In the genomic region with DNA sequence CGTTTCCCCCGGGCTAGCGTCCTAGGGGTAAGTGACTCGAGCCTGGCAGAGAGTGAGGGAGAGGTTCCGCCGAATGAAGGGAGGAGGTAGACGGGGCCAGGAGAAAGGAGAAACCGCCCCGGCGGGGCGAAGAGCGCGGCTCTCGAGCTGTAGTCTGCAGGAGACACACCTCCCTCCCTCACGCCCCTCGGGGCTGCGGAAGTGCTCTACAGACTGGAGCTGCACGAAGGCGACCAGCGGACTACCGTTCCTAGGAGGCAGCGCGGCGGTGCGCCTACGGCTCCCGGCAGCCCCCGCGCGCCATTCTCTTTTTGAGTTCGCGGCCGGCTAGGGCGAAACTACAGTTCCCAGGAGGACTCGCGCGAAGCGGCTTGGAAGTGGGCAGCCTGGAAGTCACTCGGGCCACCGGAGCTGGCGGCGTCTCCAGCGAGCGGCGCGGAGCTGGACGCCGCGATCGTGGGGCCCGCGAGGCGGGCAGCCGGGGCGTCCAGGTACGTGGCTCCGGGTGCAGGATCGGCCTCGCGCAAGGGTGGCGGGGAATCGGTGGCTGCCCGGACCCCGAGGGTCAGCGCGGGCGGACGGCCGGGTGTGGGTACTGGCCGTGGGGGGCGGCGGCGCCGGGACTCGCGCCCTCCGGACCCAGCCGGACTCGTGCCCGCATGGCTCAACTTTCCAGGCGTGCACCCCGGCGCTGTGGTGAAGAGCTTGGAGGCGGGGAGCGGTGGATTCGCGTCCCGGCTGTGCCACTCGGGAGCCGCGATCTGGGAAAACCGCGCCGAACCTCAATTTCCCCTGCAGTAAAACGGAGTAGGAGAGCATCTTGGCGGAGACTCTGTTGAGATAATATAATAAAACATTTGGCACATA, we compare ENCODE assay signal across 1 cellular context.
A peak's percentile ranks its signal among the peaks of the same experiment; 100 is the strongest.
TF ChIP-seq lines count a peak whose summit lies in the region.

A gene with protein sequence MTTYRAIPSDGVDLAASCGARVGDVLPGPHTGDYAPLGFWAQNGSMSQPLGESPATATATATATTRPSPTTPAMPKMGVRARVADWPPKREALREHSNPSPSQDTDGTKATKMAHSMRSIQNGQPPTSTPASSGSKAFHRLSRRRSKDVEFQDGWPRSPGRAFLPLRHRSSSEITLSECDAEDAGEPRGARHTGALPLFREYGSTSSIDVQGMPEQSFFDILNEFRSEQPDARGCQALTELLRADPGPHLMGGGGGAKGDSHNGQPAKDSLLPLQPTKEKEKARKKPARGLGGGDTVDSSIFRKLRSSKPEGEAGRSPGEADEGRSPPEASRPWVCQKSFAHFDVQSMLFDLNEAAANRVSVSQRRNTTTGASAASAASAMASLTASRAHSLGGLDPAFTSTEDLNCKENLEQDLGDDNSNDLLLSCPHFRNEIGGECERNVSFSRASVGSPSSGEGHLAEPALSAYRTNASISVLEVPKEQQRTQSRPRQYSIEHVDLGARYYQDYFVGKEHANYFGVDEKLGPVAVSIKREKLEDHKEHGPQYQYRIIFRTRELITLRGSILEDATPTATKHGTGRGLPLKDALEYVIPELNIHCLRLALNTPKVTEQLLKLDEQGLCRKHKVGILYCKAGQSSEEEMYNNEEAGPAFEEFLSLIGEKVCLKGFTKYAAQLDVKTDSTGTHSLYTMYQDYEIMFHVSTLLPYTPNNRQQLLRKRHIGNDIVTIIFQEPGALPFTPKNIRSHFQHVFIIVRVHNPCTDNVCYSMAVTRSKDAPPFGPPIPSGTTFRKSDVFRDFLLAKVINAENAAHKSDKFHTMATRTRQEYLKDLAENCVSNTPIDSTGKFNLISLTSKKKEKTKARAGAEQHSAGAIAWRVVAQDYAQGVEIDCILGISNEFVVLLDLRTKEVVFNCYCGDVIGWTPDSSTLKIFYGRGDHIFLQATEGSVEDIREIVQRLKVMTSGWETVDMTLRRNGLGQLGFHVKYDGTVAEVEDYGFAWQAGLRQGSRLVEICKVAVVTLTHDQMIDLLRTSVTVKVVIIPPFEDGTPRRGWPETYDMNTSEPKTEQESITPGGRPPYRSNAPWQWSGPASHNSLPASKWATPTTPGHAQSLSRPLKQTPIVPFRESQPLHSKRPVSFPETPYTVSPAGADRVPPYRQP (N-terminal part only) (plus strand): TSS at position 341 of the 867 bp plus-strand sequence. CDS start 174,358 bp downstream, outside the sequence.

TF ChIP-seq in HepG2, 621 proteins besides CTCF, POLR2A, EP300 and RAD21 (continued from another document and continues in another):
- TF ChIP-seq, protein P1, sequence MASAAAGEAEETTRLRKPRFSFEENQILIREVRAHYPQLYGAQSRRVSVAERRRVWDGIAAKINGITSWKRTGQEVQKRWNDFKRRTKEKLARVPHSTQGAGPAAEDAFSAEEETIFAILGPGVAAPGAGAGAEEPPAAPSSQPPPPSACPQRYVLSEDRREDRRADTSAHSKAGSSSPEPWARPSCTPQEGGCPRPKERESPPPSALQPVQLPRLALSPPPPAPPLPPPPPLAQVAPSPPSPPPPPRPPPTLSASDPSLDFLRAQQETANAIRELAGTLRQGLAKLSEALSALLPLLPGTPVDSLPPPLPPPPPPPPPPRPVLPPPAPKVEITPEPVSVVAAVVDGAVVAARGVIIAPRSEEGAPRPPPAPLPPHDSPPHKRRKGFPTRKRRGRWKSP (CRISPR knock-in tag; IDR thresholded peaks at IDR 0.05) = peak; percentile 61
- TF ChIP-seq ZNF263 (CRISPR knock-in tag; IDR thresholded peaks at IDR 0.05) (peak; percentile 35; the same call in 1 of the 2 replicates), ASH2L (IDR thresholded peaks at IDR 0.05; ENCODE audit: insufficient read length, low read depth, low read length) (peak; percentile 84), ZMAT3 (CRISPR knock-in tag; conservative IDR thresholded peaks at IDR 0.05) (no peak; the same call in 1 of the 2 replicates), ZNF776 (CRISPR knock-in tag; IDR thresholded peaks at IDR 0.05) (peak; percentile 8; the same call in 1 of the 2 replicates), KAT8 (CRISPR knock-in tag; IDR thresholded peaks at IDR 0.05) (peak; percentile 72), HNRNPK (IDR thresholded peaks at IDR 0.05; ENCODE audit: low read depth, low read length, poor library complexity, severe bottlenecking) (peak; percentile 21), ZNF678 (CRISPR knock-in tag; IDR thresholded peaks at IDR 0.05) (peak; percentile 60; the same call in 1 of the 2 replicates), ZNF230 (CRISPR knock-in tag; IDR thresholded peaks at IDR 0.05) (peak; percentile 21; the same call in 1 of the 2 replicates), CBFB (CRISPR knock-in tag; IDR thresholded peaks at IDR 0.05) (peak; percentile 67; the same call in 1 of the 2 replicates), U2AF1 (optimal IDR thresholded peaks at IDR 0.05; ENCODE audit: low read depth, low read length) (no peak), ZNF577 (CRISPR knock-in tag; IDR thresholded peaks at IDR 0.05; ENCODE audit: borderline replicate concordance, low read depth) (no peak), TMF1 (CRISPR knock-in tag; IDR thresholded peaks at IDR 0.05; ENCODE audit: low read depth) (0 out of 2 replicates have a peak, but pooled peaks have one; percentile 9), ZNF251 (CRISPR knock-in tag; IDR thresholded peaks at IDR 0.05) (no peak), KLF11 (CRISPR knock-in tag; IDR thresholded peaks at IDR 0.05) (no peak), ZNF451 (CRISPR knock-in tag; IDR thresholded peaks at IDR 0.05) (no peak), ZNF143 (CRISPR knock-in tag; IDR thresholded peaks at IDR 0.05) (peak; percentile 97), ZNF326 (CRISPR knock-in tag; IDR thresholded peaks at IDR 0.05; ENCODE audit: borderline replicate concordance) (no peak), ZNF737 (CRISPR knock-in tag; IDR thresholded peaks at IDR 0.05; ENCODE audit: borderline replicate concordance) (no peak), PHF8 (CRISPR knock-in tag; IDR thresholded peaks at IDR 0.05) (peak; percentile 83), ZFYVE20 (CRISPR knock-in tag; IDR thresholded peaks at IDR 0.05; ENCODE audit: borderline replicate concordance, low read depth) (no peak), CHD4 (IDR thresholded peaks at IDR 0.05; ENCODE audit: borderline replicate concordance, low read length) (no peak), ISX (CRISPR knock-in tag; conservative IDR thresholded peaks at IDR 0.05) (no peak), SRY (CRISPR knock-in tag; IDR thresholded peaks at IDR 0.05) (peak; percentile 90), KDM1A (CRISPR knock-in tag; IDR thresholded peaks at IDR 0.05) (no peak), ZNF510 (CRISPR knock-in tag; IDR thresholded peaks at IDR 0.05; ENCODE audit: low read depth) (no peak), YEATS4 (CRISPR knock-in tag; IDR thresholded peaks at IDR 0.05; ENCODE audit: borderline replicate concordance) (peak; percentile 65; the same call in 1 of the 2 replicates), KDM4B (CRISPR knock-in tag; IDR thresholded peaks at IDR 0.05) (0 out of 2 replicates have a peak, but pooled peaks have one; percentile 46), KAT2B (IDR thresholded peaks at IDR 0.05; ENCODE audit: borderline replicate concordance, low read depth, low read length) (no peak), AGO2 (optimal IDR thresholded peaks at IDR 0.05; ENCODE audit: low read depth, low read length) (peak; percentile 47), NR2C2 (CRISPR knock-in tag; IDR thresholded peaks at IDR 0.05; ENCODE audit: borderline replicate concordance) (peak; percentile 79), RFX5 (IDR thresholded peaks at IDR 0.05; ENCODE audit: low read depth, low read length) (no peak), CREM (IDR thresholded peaks at IDR 0.05) (peak; percentile 95), CREM (CRISPR knock-in tag; IDR thresholded peaks at IDR 0.05) (no peak)
- TF ChIP-seq, protein P2, sequence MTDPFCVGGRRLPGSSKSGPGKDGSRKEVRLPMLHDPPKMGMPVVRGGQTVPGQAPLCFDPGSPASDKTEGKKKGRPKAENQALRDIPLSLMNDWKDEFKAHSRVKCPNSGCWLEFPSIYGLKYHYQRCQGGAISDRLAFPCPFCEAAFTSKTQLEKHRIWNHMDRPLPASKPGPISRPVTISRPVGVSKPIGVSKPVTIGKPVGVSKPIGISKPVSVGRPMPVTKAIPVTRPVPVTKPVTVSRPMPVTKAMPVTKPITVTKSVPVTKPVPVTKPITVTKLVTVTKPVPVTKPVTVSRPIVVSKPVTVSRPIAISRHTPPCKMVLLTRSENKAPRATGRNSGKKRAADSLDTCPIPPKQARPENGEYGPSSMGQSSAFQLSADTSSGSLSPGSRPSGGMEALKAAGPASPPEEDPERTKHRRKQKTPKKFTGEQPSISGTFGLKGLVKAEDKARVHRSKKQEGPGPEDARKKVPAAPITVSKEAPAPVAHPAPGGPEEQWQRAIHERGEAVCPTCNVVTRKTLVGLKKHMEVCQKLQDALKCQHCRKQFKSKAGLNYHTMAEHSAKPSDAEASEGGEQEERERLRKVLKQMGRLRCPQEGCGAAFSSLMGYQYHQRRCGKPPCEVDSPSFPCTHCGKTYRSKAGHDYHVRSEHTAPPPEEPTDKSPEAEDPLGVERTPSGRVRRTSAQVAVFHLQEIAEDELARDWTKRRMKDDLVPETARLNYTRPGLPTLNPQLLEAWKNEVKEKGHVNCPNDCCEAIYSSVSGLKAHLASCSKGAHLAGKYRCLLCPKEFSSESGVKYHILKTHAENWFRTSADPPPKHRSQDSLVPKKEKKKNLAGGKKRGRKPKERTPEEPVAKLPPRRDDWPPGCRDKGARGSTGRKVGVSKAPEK (CRISPR knock-in tag; IDR thresholded peaks at IDR 0.05; ENCODE audit: borderline replicate concordance) = no peak
- TF ChIP-seq, protein P3, sequence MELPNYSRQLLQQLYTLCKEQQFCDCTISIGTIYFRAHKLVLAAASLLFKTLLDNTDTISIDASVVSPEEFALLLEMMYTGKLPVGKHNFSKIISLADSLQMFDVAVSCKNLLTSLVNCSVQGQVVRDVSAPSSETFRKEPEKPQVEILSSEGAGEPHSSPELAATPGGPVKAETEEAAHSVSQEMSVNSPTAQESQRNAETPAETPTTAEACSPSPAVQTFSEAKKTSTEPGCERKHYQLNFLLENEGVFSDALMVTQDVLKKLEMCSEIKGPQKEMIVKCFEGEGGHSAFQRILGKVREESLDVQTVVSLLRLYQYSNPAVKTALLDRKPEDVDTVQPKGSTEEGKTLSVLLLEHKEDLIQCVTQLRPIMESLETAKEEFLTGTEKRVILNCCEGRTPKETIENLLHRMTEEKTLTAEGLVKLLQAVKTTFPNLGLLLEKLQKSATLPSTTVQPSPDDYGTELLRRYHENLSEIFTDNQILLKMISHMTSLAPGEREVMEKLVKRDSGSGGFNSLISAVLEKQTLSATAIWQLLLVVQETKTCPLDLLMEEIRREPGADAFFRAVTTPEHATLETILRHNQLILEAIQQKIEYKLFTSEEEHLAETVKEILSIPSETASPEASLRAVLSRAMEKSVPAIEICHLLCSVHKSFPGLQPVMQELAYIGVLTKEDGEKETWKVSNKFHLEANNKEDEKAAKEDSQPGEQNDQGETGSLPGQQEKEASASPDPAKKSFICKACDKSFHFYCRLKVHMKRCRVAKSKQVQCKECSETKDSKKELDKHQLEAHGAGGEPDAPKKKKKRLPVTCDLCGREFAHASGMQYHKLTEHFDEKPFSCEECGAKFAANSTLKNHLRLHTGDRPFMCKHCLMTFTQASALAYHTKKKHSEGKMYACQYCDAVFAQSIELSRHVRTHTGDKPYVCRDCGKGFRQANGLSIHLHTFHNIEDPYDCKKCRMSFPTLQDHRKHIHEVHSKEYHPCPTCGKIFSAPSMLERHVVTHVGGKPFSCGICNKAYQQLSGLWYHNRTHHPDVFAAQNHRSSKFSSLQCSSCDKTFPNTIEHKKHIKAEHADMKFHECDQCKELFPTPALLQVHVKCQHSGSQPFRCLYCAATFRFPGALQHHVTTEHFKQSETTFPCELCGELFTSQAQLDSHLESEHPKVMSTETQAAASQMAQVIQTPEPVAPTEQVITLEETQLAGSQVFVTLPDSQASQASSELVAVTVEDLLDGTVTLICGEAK (IDR thresholded peaks at IDR 0.05) = no peak
- TF ChIP-seq, protein P3 (CRISPR knock-in tag; IDR thresholded peaks at IDR 0.05) = peak; percentile 61; the same call in 1 of the 2 replicates
- TF ChIP-seq, protein P4, sequence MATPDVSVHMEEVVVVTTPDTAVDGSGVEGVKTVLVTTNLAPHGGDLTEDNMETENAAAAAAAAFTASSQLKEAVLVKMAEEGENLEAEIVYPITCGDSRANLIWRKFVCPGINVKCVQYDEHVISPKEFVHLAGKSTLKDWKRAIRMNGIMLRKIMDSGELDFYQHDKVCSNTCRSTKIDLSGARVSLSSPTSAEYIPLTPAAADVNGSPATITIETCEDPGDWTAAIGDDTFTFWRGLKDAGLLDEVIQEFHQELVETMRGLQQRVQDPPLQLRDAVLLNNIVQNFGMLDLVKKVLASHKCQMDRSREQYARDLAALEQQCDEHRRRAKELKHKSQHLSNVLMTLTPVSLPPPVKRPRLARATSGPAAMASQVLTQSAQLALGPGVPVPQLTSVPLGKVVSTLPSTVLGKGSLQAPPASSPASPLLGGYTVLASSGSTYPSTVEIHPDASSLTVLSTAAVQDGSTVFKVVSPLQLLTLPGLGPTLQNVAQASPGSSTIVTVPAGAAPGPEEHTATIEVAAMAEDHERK (CRISPR knock-in tag; IDR thresholded peaks at IDR 0.05; ENCODE audit: low read depth) = peak; percentile 43
- TF ChIP-seq, protein P5, sequence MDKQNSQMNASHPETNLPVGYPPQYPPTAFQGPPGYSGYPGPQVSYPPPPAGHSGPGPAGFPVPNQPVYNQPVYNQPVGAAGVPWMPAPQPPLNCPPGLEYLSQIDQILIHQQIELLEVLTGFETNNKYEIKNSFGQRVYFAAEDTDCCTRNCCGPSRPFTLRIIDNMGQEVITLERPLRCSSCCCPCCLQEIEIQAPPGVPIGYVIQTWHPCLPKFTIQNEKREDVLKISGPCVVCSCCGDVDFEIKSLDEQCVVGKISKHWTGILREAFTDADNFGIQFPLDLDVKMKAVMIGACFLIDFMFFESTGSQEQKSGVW (CRISPR knock-in tag; IDR thresholded peaks at IDR 0.05; ENCODE audit: borderline replicate concordance) = no peak
